In genomic region chr7:197413-198335, GRCh38 we compare ENCODE assay signal across 1 cellular context.
A peak's percentile ranks its signal among the peaks of the same experiment; 100 is the strongest.
TF ChIP-seq lines count a peak whose summit lies in the region.

No MANE protein-coding gene starts in this region.

TF ChIP-seq in HepG2, 621 proteins besides CTCF, POLR2A, EP300 and RAD21 (continued from another document and continues in another):
- TF ChIP-seq CSRNP2 (CRISPR knock-in tag; conservative IDR thresholded peaks at IDR 0.05; ENCODE audit: low read depth) = no peak
- TF ChIP-seq ZNF33B (CRISPR knock-in tag; IDR thresholded peaks at IDR 0.05) = no peak
- TF ChIP-seq FOXK1 (CRISPR knock-in tag; IDR thresholded peaks at IDR 0.05; ENCODE audit: borderline replicate concordance, low read depth) = no peak
- no peak for TF ChIP-seq ZNF747 (CRISPR knock-in tag; IDR thresholded peaks at IDR 0.05; ENCODE audit: borderline replicate concordance)
- TF ChIP-seq FOXJ3 (CRISPR knock-in tag; IDR thresholded peaks at IDR 0.05; ENCODE audit: borderline replicate concordance) = no peak
- TF ChIP-seq ZBTB21 (CRISPR knock-in tag; IDR thresholded peaks at IDR 0.05) = no peak
- TF ChIP-seq TMF1 (CRISPR knock-in tag; IDR thresholded peaks at IDR 0.05; ENCODE audit: low read depth) = no peak
- TF ChIP-seq MIER3 (CRISPR knock-in tag; IDR thresholded peaks at IDR 0.05; ENCODE audit: borderline replicate concordance) = peak; percentile 31; the same call in 1 of the 2 replicates
- TF ChIP-seq ZNF550 (CRISPR knock-in tag; IDR thresholded peaks at IDR 0.05; ENCODE audit: borderline replicate concordance) = no peak
- no peak for TF ChIP-seq NBN (conservative IDR thresholded peaks at IDR 0.05)
- TF ChIP-seq NR2F6 (IDR thresholded peaks at IDR 0.05) = no peak
- TF ChIP-seq NR2F6 (CRISPR knock-in tag; IDR thresholded peaks at IDR 0.05) = peak; percentile 44; the same call in 1 of the 2 replicates
- no peak for TF ChIP-seq HOXA9 (CRISPR knock-in tag; IDR thresholded peaks at IDR 0.05; ENCODE audit: borderline replicate concordance)
- TF ChIP-seq ATF6 (CRISPR knock-in tag; conservative IDR thresholded peaks at IDR 0.05) = no peak
- TF ChIP-seq ZGPAT (CRISPR knock-in tag; IDR thresholded peaks at IDR 0.05) = 0 out of 2 replicates have a peak, but pooled peaks have one; percentile 40
- TF ChIP-seq ZBTB20 (CRISPR knock-in tag; IDR thresholded peaks at IDR 0.05; ENCODE audit: borderline replicate concordance, low read depth) = no peak
- TF ChIP-seq SMARCC2 (IDR thresholded peaks at IDR 0.05) = no peak
- no peak for TF ChIP-seq CENPX (CRISPR knock-in tag; IDR thresholded peaks at IDR 0.05)
- no peak for TF ChIP-seq NFKBIZ (CRISPR knock-in tag; IDR thresholded peaks at IDR 0.05)
- TF ChIP-seq ETV6 (CRISPR knock-in tag; conservative IDR thresholded peaks at IDR 0.05) = no peak
- TF ChIP-seq ZNF234 (CRISPR knock-in tag; conservative IDR thresholded peaks at IDR 0.05) = no peak
- TF ChIP-seq TOE1 (CRISPR knock-in tag; IDR thresholded peaks at IDR 0.05) = no peak
- no peak for TF ChIP-seq TEAD2 (CRISPR knock-in tag; IDR thresholded peaks at IDR 0.05)
- TF ChIP-seq AHDC1 (CRISPR knock-in tag; IDR thresholded peaks at IDR 0.05; ENCODE audit: borderline replicate concordance) = no peak
- no peak for TF ChIP-seq ZNF431 (CRISPR knock-in tag; IDR thresholded peaks at IDR 0.05; ENCODE audit: borderline replicate concordance, low read depth)
- no peak for TF ChIP-seq NFIC (IDR thresholded peaks at IDR 0.05; ENCODE audit: low read length)
- no peak for TF ChIP-seq HMG20B (CRISPR knock-in tag; conservative IDR thresholded peaks at IDR 0.05)
- TF ChIP-seq DPF2 (CRISPR knock-in tag; IDR thresholded peaks at IDR 0.05; ENCODE audit: borderline replicate concordance, low read depth) = no peak
- no peak for TF ChIP-seq SIN3A (IDR thresholded peaks at IDR 0.05; ENCODE audit: borderline replicate concordance, low read depth, low read length)
- peak; percentile 32; the same call in 1 of the 2 replicates for TF ChIP-seq PATZ1 (CRISPR knock-in tag; IDR thresholded peaks at IDR 0.05)
- TF ChIP-seq ZNF253 (CRISPR knock-in tag; IDR thresholded peaks at IDR 0.05; ENCODE audit: borderline replicate concordance) = 0 out of 2 replicates have a peak, but pooled peaks have one; percentile 15
- TF ChIP-seq ZNF138 (CRISPR knock-in tag; IDR thresholded peaks at IDR 0.05; ENCODE audit: low read depth) = no peak
- no peak for TF ChIP-seq ARNT2 (CRISPR knock-in tag; IDR thresholded peaks at IDR 0.05; ENCODE audit: low read depth)
- TF ChIP-seq SP2 (CRISPR knock-in tag; IDR thresholded peaks at IDR 0.05) = no peak
- TF ChIP-seq ZFYVE20 (CRISPR knock-in tag; IDR thresholded peaks at IDR 0.05; ENCODE audit: borderline replicate concordance, low read depth) = no peak
- TF ChIP-seq HIC2 (CRISPR knock-in tag; IDR thresholded peaks at IDR 0.05; ENCODE audit: low read depth) = 0 out of 2 replicates have a peak, but pooled peaks have one; percentile 49
- TF ChIP-seq SYNCRIP (IDR thresholded peaks at IDR 0.05; ENCODE audit: insufficient read depth, low read depth, low read length) = no peak
- TF ChIP-seq ZNF639 (CRISPR knock-in tag; conservative IDR thresholded peaks at IDR 0.05) = no peak
- TF ChIP-seq ZNF292 (CRISPR knock-in tag; IDR thresholded peaks at IDR 0.05; ENCODE audit: borderline replicate concordance, low read depth) = no peak; the same call in 1 of the 2 replicates
- peak; percentile 76 for TF ChIP-seq HDAC2 (CRISPR knock-in tag; IDR thresholded peaks at IDR 0.05)
- no peak for TF ChIP-seq PAF1 (CRISPR knock-in tag; IDR thresholded peaks at IDR 0.05)
- no peak for TF ChIP-seq SRY (CRISPR knock-in tag; IDR thresholded peaks at IDR 0.05)
- no peak for TF ChIP-seq ZNF317 (CRISPR knock-in tag; IDR thresholded peaks at IDR 0.05)
- 0 out of 2 replicates have a peak, but pooled peaks have one; percentile 18 for TF ChIP-seq NFKB2 (CRISPR knock-in tag; IDR thresholded peaks at IDR 0.05; ENCODE audit: borderline replicate concordance)
- TF ChIP-seq HOXD1 (CRISPR knock-in tag; IDR thresholded peaks at IDR 0.05) = no peak
- no peak for TF ChIP-seq KMT2B (CRISPR knock-in tag; IDR thresholded peaks at IDR 0.05)
- TF ChIP-seq NONO (IDR thresholded peaks at IDR 0.05) = no peak
- TF ChIP-seq NONO (CRISPR knock-in tag; conservative IDR thresholded peaks at IDR 0.05) = no peak
- TF ChIP-seq ZBTB39 (CRISPR knock-in tag; IDR thresholded peaks at IDR 0.05) = no peak
- no peak for TF ChIP-seq CHCHD3 (CRISPR knock-in tag; IDR thresholded peaks at IDR 0.05)
